ENCODE assay signal across 8 cellular contexts in genomic region chr17:16872836-16873653, GRCh38.
DNase-seq lines count a peak whose midpoint lies in the region; ATAC-seq and TF ChIP-seq lines count a peak whose summit lies in the region.

No MANE protein-coding gene starts in this region.

- peaks cover 0 to 14% (median 0%) of the 10 kb centered on the region in 4 donors for H3K27me3 ChIP-seq in esophagus squamous epithelium

- no peaks in the 10 kb centered on the region for H3K36me3 ChIP-seq in esophagus squamous epithelium

- peaks cover 0 to 12% (median 0%) of the 10 kb centered on the region in 3 donors for H3K9me3 ChIP-seq in esophagus squamous epithelium

- H3K4me1 ChIP-seq in esophagus squamous epithelium, result no peaks in the 10 kb centered on the region

- peak; percentile 64 for DNase-seq in ELF-1 (ENCODE audit: low read depth, low spot score)
- peak; percentile 54 for DNase-seq in HuH-7.5 (ENCODE audit: low spot score)
- no peak for DNase-seq in esophagus squamous epithelium (lab: John Stamatoyannopoulos, UW)
- peak; percentile 26 for DNase-seq in retina
- no peak for DNase-seq in GF-D8 (lab: John Stamatoyannopoulos, UW)

- H3K27ac ChIP-seq in VCaP, result no peak overlapping the region
- H3K27ac ChIP-seq in esophagus squamous epithelium, result no peak overlapping the region

- TF ChIP-seq CTCF in VCaP (conservative IDR thresholded peaks at IDR 0.05), result peak; percentile 65
- TF ChIP-seq CTCF in esophagus squamous epithelium (IDR thresholded peaks at IDR 0.05), result peak in 5 of 6 experiments; percentile 29 to 74 (median 48)

- ATAC-seq in HG02938 (IDR thresholded peaks at IDR 0.05; ENCODE audit: unreplicated experiment), result no peak
- ATAC-seq in GM18505 (IDR thresholded peaks at IDR 0.05; ENCODE audit: unreplicated experiment), result no peak

- no peak for TF ChIP-seq POLR2A in esophagus squamous epithelium (IDR thresholded peaks at IDR 0.05)
- TF ChIP-seq POLR2A in GM18505 (IDR thresholded peaks at IDR 0.05; ENCODE audit: borderline replicate concordance, extremely low read depth, insufficient read depth, insufficient read length), result no peak

- 43 to 82% methylated on average over 1 of the region's 12 CpGs for whole genome bisulfite sequencing in esophagus squamous epithelium, 2 donors

- intact Hi-C loops in esophagus squamous epithelium (cut with DNase I), result no loop called here

- no peak overlapping the region for H3K4me3 ChIP-seq in esophagus squamous epithelium

Comparison
In these comparisons a context has a peak if more than half of its experiments do, and no peak if none do; other contexts are left out.
1. DNase-seq: peak in ELF-1 (single experiment), HuH-7.5 (single experiment) and retina (single experiment); none in esophagus squamous epithelium (single experiment) and GF-D8 (single experiment).